Comparison of ENCODE assay signal across 23 cellular contexts in genomic region chr12:116898675-116899074, GRCh38. TPM values are rescaled to one million over a fixed set of nuclear protein-coding genes. Genes with fewer than 3 reads are reported as not detected.
"Had no signal": no experiment of that assay in that cellular context is flagged by ENCODE, and none has a peak within 500 bp of the region (broad histone marks: within the 10 kb centered on the region; RNA-seq: fewer than 3 reads in every experiment).

No MANE protein-coding gene starts in this region.

- H3K9me3 ChIP-seq: breast epithelium, heart left ventricle, right atrium auricular region, thoracic aorta had no signal

- H3K4me1 ChIP-seq: breast epithelium, heart left ventricle, right atrium auricular region had no signal

- H3K36me3 ChIP-seq: breast epithelium, heart left ventricle, right atrium auricular region, thoracic aorta had no signal

- H3K27ac ChIP-seq: breast epithelium, heart left ventricle, right atrium auricular region, thoracic aorta had no signal

- FAIRE-seq: urothelium cell line had no signal

- DNase-seq: activated CD4-positive, alpha-beta T cell treated with anti-CD3 and anti-CD28 coated beads for 4 hours; activated CD4-positive, alpha-beta T cell treated with anti-CD3 and anti-CD28 coated beads, Interleukin-2, amount 50 U/mL, for 4 hours; activated naive CD4-positive, alpha-beta T cell; activated T-cell treated with anti-CD3 and anti-CD28 coated beads for 4 hours; activated T-cell treated with anti-CD3 and anti-CD28 coated beads, Interleukin-2, amount 50 U/mL, for 72 hours; central memory CD4-positive, alpha-beta T cell; endodermal cell; foreskin fibroblast; heart left ventricle; midbrain; naive thymus-derived CD4-positive, alpha-beta T cell; occipital lobe; stimulated activated CD4-positive, alpha-beta T cell treated with anti-CD3 and anti-CD28 coated beads, Interleukin-15, amount 100 ng/mL, for 24 hours; stimulated activated CD4-positive, alpha-beta T cell treated with anti-CD3 and anti-CD28 coated beads, Interleukin-2, amount 100 ng/mL, for 24 hours; stimulated activated naive CD4-positive, alpha-beta T cell; trophoblast cell had no signal

- ATAC-seq: activated naive CD4-positive, alpha-beta T cell treated with anti-CD3 and anti-CD28 coated beads, Interleukin-2, amount 50 U/mL, for 72 hours; activated T-cell treated with anti-CD3 and anti-CD28 coated beads, Interleukin-2, amount 50 U/mL, for 72 hours; esophagus mucosa; heart left ventricle; naive thymus-derived CD4-positive, alpha-beta T cell had no signal

- H3K4me3 ChIP-seq: breast epithelium, heart left ventricle, right atrium auricular region, thoracic aorta had no signal

- H3K27me3 ChIP-seq: right atrium auricular region had no signal

RNA-seq across cellular contexts. Expression of gene HRK, which starts 17.4 kb away (rescaled TPM):
- total RNA-seq: activated naive CD4-positive, alpha-beta T cell treated with anti-CD3 and anti-CD28 coated beads, Interleukin-2, amount 50 U/mL, for 72 hours; pulmonary artery endothelial cell had no signal
- polyA plus RNA-seq: naive thymus-derived CD4-positive, alpha-beta T cell had no signal
